Comparison of ENCODE assay signal across 11 cellular contexts in genomic region chr15:39828374-39828931, GRCh38. TPM values are rescaled to one million over a fixed set of nuclear protein-coding genes. Genes with fewer than 3 reads are reported as not detected.
A peak's percentile ranks its signal among the peaks of the same experiment; 100 is the strongest.
DNase-seq lines count a peak whose midpoint lies in the region; ATAC-seq and TF ChIP-seq lines count a peak whose summit lies in the region.
"Had no signal": no experiment of that assay in that cellular context is flagged by ENCODE, and none has a peak within 500 bp of the region (broad histone marks: within the 10 kb centered on the region; RNA-seq: fewer than 3 reads in every experiment).

No MANE protein-coding gene starts in this region.

- POLR2A ChIA-PET in RWPE1 (lab: Yijun Ruan, JAX; ENCODE audit: low non-redundant PET): no interaction called here

- DNase-seq in NCI-H748 (lab: John Stamatoyannopoulos, UW; ENCODE audit: unreplicated experiment) (peak; percentile 57), NCI-H748 treated with DMSO at 0.1 percent for 48 hours (lab: John Stamatoyannopoulos, UW) (no peak), RWPE1 (ENCODE audit: low spot score) (peak; percentile 11), stomach (no peak), SIG-M5 (lab: John Stamatoyannopoulos, UW) (no peak)
- DNase-seq: activated CD4-positive, alpha-beta T cell treated with anti-CD3 and anti-CD28 coated beads, Interleukin-2, amount 50 U/mL, for 48 hours; OCI-M1 had no signal

- H3K4me1 ChIP-seq in gastroesophageal sphincter (peaks cover 0 to 8% (median 0%) of the 10 kb centered on the region in 3 donors), stomach (peaks cover 0 to 9% (median 0%) of the 10 kb centered on the region in 4 donors)

- H3K36me3 ChIP-seq in gastroesophageal sphincter (no peaks in the 10 kb centered on the region), stomach (no peaks in the 10 kb centered on the region)

- H3K4me3 ChIP-seq in gastroesophageal sphincter: no peak overlapping the region
- no peak overlapping the region for H3K4me3 ChIP-seq in stomach
- H3K4me3 ChIP-seq: GM12878 had no signal

- TF ChIP-seq CTCF in RWPE1 (conservative IDR thresholded peaks at IDR 0.05; ENCODE audit: low read depth): no peak
- no peak for TF ChIP-seq CTCF in gastroesophageal sphincter (IDR thresholded peaks at IDR 0.05)
- TF ChIP-seq CTCF in stomach (IDR thresholded peaks at IDR 0.05): no peak

- no peaks in the 10 kb centered on the region for H3K9me3 ChIP-seq in gastroesophageal sphincter
- no peaks in the 10 kb centered on the region for H3K9me3 ChIP-seq in stomach

- 58 to 61% methylated on average over 4 of the region's 6 CpGs for WGBS in gastroesophageal sphincter (ENCODE audit: low coverage in 1 of 2), 2 donors
- WGBS in stomach, 5 donors: 39 to 52% (median 48%) methylated on average over 6 of the region's 6 CpGs

- ATAC-seq in gastroesophageal sphincter (peak; percentile 92), GM21723 (IDR thresholded peaks at IDR 0.05; ENCODE audit: unreplicated experiment) (no peak), HG03520 (IDR thresholded peaks at IDR 0.05; ENCODE audit: unreplicated experiment) (no peak)
- ATAC-seq: GM12878 had no signal

- intact Hi-C loops in stomach (cut with DNase I; ENCODE audit: low total_unique reads): no loop called here

- H3K27ac ChIP-seq in RWPE1: no peak overlapping the region
- H3K27ac ChIP-seq in gastroesophageal sphincter: peak overlapping the region in 3 of 4 donors; percentile 66 to 76 (median 66)
- H3K27ac ChIP-seq in stomach: peak overlapping the region in 1 of 5 donors; percentile 73

- CTCF ChIA-PET in RWPE1 (lab: Yijun Ruan, JAX): no interaction called here

- H3K27me3 ChIP-seq in gastroesophageal sphincter (no peaks in the 10 kb centered on the region), stomach (no peaks in the 10 kb centered on the region)

- no peak for TF ChIP-seq POLR2A in gastroesophageal sphincter (IDR thresholded peaks at IDR 0.05)
- no peak for TF ChIP-seq POLR2A in stomach (IDR thresholded peaks at IDR 0.05)

- no peak for TF ChIP-seq EP300 in gastroesophageal sphincter (IDR thresholded peaks at IDR 0.05)
- peak; percentile 61 for TF ChIP-seq EP300 in stomach (IDR thresholded peaks at IDR 0.05)

RNA-seq across cellular contexts. Expression of gene FSIP1, which starts 45.8 kb away (rescaled TPM):
- total RNA-seq in gastroesophageal sphincter (1 to 10 TPM in 3 of 4 donors, under 1 TPM in 1; 0.94 to 3.2 (median 2.0) TPM), stomach (100 to 1,000 TPM in 1 of 5 donors, 1 to 10 TPM in 2, under 1 TPM in 2; 0.43 to 141 (median 1.1) TPM)
- polyA plus RNA-seq in stomach: under 1 TPM; 0.08 to 0.44 (median 0.31) TPM

Comparison
In these comparisons a context has a peak if more than half of its experiments do, and no peak if none do; other contexts are left out.
1. DNase-seq: peak in NCI-H748 (single experiment) and RWPE1 (single experiment); none in NCI-H748 treated with DMSO at 0.1 percent for 48 hours (single experiment), stomach (single experiment) and SIG-M5 (single experiment).